8 cellular contexts compared by ENCODE assay signal in genomic region chr11:128610765-128611617, GRCh38. TPM values are rescaled to one million over a fixed set of nuclear protein-coding genes. Genes with fewer than 3 reads are reported as not detected.
DNase-seq lines count a peak whose midpoint lies in the region; ATAC-seq and TF ChIP-seq lines count a peak whose summit lies in the region.

No MANE protein-coding gene starts in this region.

- no peaks in the 10 kb centered on the region for H3K9me3 Mint-ChIP-seq in CD8-positive, alpha-beta T cell
- H3K9me3 Mint-ChIP-seq in activated T-cell treated with anti-CD3 and anti-CD28 coated beads, Interleukin-2, amount 50 U/mL, for 24 hours = no peaks in the 10 kb centered on the region
- H3K9me3 Mint-ChIP-seq in naive B cell = no peaks in the 10 kb centered on the region

- no peaks in the 10 kb centered on the region for H3K27me3 Mint-ChIP-seq in CD8-positive, alpha-beta T cell (ENCODE audit: low read depth)
- no peaks in the 10 kb centered on the region for H3K27me3 Mint-ChIP-seq in activated T-cell treated with anti-CD3 and anti-CD28 coated beads, Interleukin-2, amount 50 U/mL, for 24 hours
- H3K27me3 Mint-ChIP-seq in naive B cell = no peaks in the 10 kb centered on the region

- no peaks in the 10 kb centered on the region for H3K36me3 Mint-ChIP-seq in CD8-positive, alpha-beta T cell
- H3K36me3 Mint-ChIP-seq in activated T-cell treated with anti-CD3 and anti-CD28 coated beads, Interleukin-2, amount 50 U/mL, for 24 hours (ENCODE audit: low read depth) = no peaks in the 10 kb centered on the region
- no peaks in the 10 kb centered on the region for H3K36me3 Mint-ChIP-seq in naive B cell

- H3K4me3 ChIP-seq in CD8-positive, alpha-beta T cell (ENCODE audit: low read depth, low read length) = peak overlapping the region; percentile 9
- H3K4me3 ChIP-seq in lower leg skin (ENCODE audit: low read depth, poor library complexity, severe bottlenecking) = no peak overlapping the region

- H3K27me3 ChIP-seq in CD8-positive, alpha-beta T cell (ENCODE audit: insufficient read depth, low read length) = no peaks in the 10 kb centered on the region

- H3K27ac Mint-ChIP-seq in CD8-positive, alpha-beta T cell = peak overlapping the region; percentile 92
- peak overlapping the region; percentile 91 for H3K27ac Mint-ChIP-seq in activated T-cell treated with anti-CD3 and anti-CD28 coated beads, Interleukin-2, amount 50 U/mL, for 24 hours
- H3K27ac Mint-ChIP-seq in naive B cell = peak overlapping the region; percentile 98 to 100 (median 100)

- peak overlapping the region; percentile 50 for H3K27ac ChIP-seq in CD8-positive, alpha-beta T cell (ENCODE audit: low read depth, low read length)

- peak overlapping the region; percentile 57 for H3K4me3 Mint-ChIP-seq in CD8-positive, alpha-beta T cell
- H3K4me3 Mint-ChIP-seq in activated T-cell treated with anti-CD3 and anti-CD28 coated beads, Interleukin-2, amount 50 U/mL, for 24 hours = peak overlapping the region; percentile 61
- peak overlapping the region; percentile 62 to 91 (median 86) for H3K4me3 Mint-ChIP-seq in naive B cell

- 68 to 69% methylated on average over 18 of the region's 18 CpGs for WGBS in lower leg skin, 2 donors

- peaks cover 63% of the 10 kb centered on the region for H3K4me1 ChIP-seq in CD8-positive, alpha-beta T cell (ENCODE audit: insufficient read depth, low read length)

- POLR2A ChIA-PET in CD8-positive, alpha-beta T cell (lab: Charles Lee) = interaction anchor here (0.6 to 2.8 kb wide), 15 partner anchors 9 to 321 kb away, joined by 3 to 13 read pairs (median 4); no protein-coding TSS in a partner anchor

- intact Hi-C loops in CD8-positive, alpha-beta T cell (cut with DNase I, micrococcal nuclease) = loop anchor here in 1 of 2 experiments (1.0 to 5.0 kb wide), 3 partner anchors 13 to 86 kb away; no protein-coding TSS in a partner anchor
- intact Hi-C loops in lower leg skin (cut with DNase I; ENCODE audit: low total_unique reads) = no loop called here

- TF ChIP-seq POLR2A in lower leg skin (IDR thresholded peaks at IDR 0.05) = no peak

- no peaks in the 10 kb centered on the region for H3K36me3 ChIP-seq in CD8-positive, alpha-beta T cell (ENCODE audit: insufficient read depth, low read length)

- ATAC-seq in CD8-positive, alpha-beta T cell = peak; percentile 88
- ATAC-seq in GM19463 (IDR thresholded peaks at IDR 0.05; ENCODE audit: unreplicated experiment) (peak; percentile 96), HG03521 (IDR thresholded peaks at IDR 0.05; ENCODE audit: unreplicated experiment) (peak; percentile 97), naive B cell (ENCODE audit: low read depth in 2 of 2) (peak; percentile 89 to 91)

- H3K4me1 Mint-ChIP-seq in CD8-positive, alpha-beta T cell (ENCODE audit: low read depth) = peaks cover 87% of the 10 kb centered on the region
- peaks cover 50% of the 10 kb centered on the region for H3K4me1 Mint-ChIP-seq in activated T-cell treated with anti-CD3 and anti-CD28 coated beads, Interleukin-2, amount 50 U/mL, for 24 hours (ENCODE audit: low read depth)
- peaks cover 83 to 94% (median 83%) of the 10 kb centered on the region in 3 donors for H3K4me1 Mint-ChIP-seq in naive B cell

- no peaks in the 10 kb centered on the region for H3K9me3 ChIP-seq in CD8-positive, alpha-beta T cell (ENCODE audit: low read length)

- CTCF ChIA-PET in CD8-positive, alpha-beta T cell (lab: Charles Lee) = interaction anchor here (1.0 to 3.7 kb wide), 8 partner anchors 9 to 114 kb away, joined by 3 to 27 read pairs (median 4); no protein-coding TSS in a partner anchor

- DNase-seq in CD8-positive, alpha-beta T cell = peak; percentile 50 to 87 (median 71)
- peak; percentile 73 for DNase-seq in activated T-cell treated with anti-CD3 and anti-CD28 coated beads, Interleukin-2, amount 50 U/mL, for 24 hours
- DNase-seq in naive B cell (peak; percentile 96), kidney tubule cell (ENCODE audit: low spot score) (no peak), lower leg skin (ENCODE audit: low spot score in 2 of 2) (no peak), H4 (ENCODE audit: low spot score) (no peak)

- no peak for TF ChIP-seq CTCF in CD8-positive, alpha-beta T cell (IDR thresholded peaks at IDR 0.05)
- TF ChIP-seq CTCF in lower leg skin (IDR thresholded peaks at IDR 0.05) = no peak

RNA-seq across cellular contexts. Expression of gene ETS1, which starts 23.6 kb away (rescaled TPM):
- 100 to 1,000 TPM; 338 to 345 TPM for total RNA-seq in CD8-positive, alpha-beta T cell
- 100 to 1,000 TPM; 205 to 278 (median 247) TPM for polyA plus RNA-seq in naive B cell (ENCODE audit: low read depth in 6 of 6)
- total RNA-seq in lower leg skin = 10 to 100 TPM; 20.6 to 38.7 (median 21.8) TPM
- 23.2 and 27.7 TPM in 2 replicates for total RNA-seq in H4 (2014; rRNA removed; shearing (Covaris generic))

Comparison
In these comparisons a context has a peak if more than half of its experiments do, and no peak if none do; other contexts are left out.
1. DNase-seq: peak in CD8-positive, alpha-beta T cell (7 of 7), activated T-cell treated with anti-CD3 and anti-CD28 coated beads, Interleukin-2, amount 50 U/mL, for 24 hours (single experiment) and naive B cell (single experiment); none in kidney tubule cell (single experiment), lower leg skin (0 of 2) and H4 (single experiment).
2. RNA of gene ETS1, which starts 23.6 kb away (total RNA-seq): 338 to 345 TPM in CD8-positive, alpha-beta T cell; 23.2 to 27.7 TPM in H4 and 20.6 to 38.7 TPM in lower leg skin; every median in the first group is over 4 times any median in the second.
3. Peak in every context shown above with its lines, with median percentiles within 50 percentile points of each other: ATAC-seq, H3K27ac Mint-ChIP-seq and H3K4me3 Mint-ChIP-seq.